In genomic region chr19:13881692-13882418, GRCh38 we compare ENCODE assay signal across 8 cellular contexts. TPM values are rescaled to one million over a fixed set of nuclear protein-coding genes. Genes with fewer than 3 reads are reported as not detected.
DNase-seq lines count a peak whose midpoint lies in the region; ATAC-seq, FAIRE-seq and TF ChIP-seq lines count a peak whose summit lies in the region.

No MANE protein-coding gene starts in this region.

- no peaks in the 10 kb centered on the region for H3K36me3 ChIP-seq in HUES48 (ENCODE audit: control insufficient read depth, insufficient read depth, low read length)
- no peaks in the 10 kb centered on the region for H3K36me3 ChIP-seq in kidney (ENCODE audit: control insufficient read depth in 1 of 2, insufficient read depth in 2 of 2, low read length in 2 of 2)
- no peaks in the 10 kb centered on the region for H3K36me3 ChIP-seq in testis (ENCODE audit: low read depth, missing control alignments)

- FAIRE-seq in kidney (lab: Jason Lieb, UNC) = no peak
- FAIRE-seq in HTR-8/SVneo (lab: Jason Lieb, UNC) = no peak

- intact Hi-C loops in kidney (cut with DNase I) = loop anchor here (10.0 kb wide), 1 partner anchor 173 kb away; no protein-coding TSS in a partner anchor
- intact Hi-C loops in testis (cut with DNase I; ENCODE audit: low total_unique reads) = loop anchor here (10.0 kb wide), 1 partner anchor 193 kb away; the partner anchor contains the start of gene MISP3

- peaks cover 6% of the 10 kb centered on the region; the same call in 1 of the 2 replicates for H3K27me3 ChIP-seq in HUES48 (ENCODE audit: control insufficient read depth, insufficient read depth, low read length)
- H3K27me3 ChIP-seq in testis = no peaks in the 10 kb centered on the region

- H3K4me1 Mint-ChIP-seq in activated T-helper 17 cell treated with anti-CD3 and anti-CD28 coated beads, Interleukin-2, amount 50 U/mL, for 72 hours = peaks cover 19% of the 10 kb centered on the region

- H3K4me1 ChIP-seq in HUES48 (ENCODE audit: control insufficient read depth, insufficient read depth, low read length) (peaks cover 15% of the 10 kb centered on the region), kidney (ENCODE audit: control insufficient read depth in 1 of 2, insufficient read depth in 1 of 2, low read depth in 1 of 2, low read length in 2 of 2) (peaks cover 0 to 13% of the 10 kb centered on the region in 2 donors), testis (peaks cover 56% of the 10 kb centered on the region)

- TF ChIP-seq POLR2A in testis (IDR thresholded peaks at IDR 0.05) = no peak

- no peak overlapping the region for H3K4me3 ChIP-seq in AG10803 (ENCODE audit: low read length)
- no peak overlapping the region for H3K4me3 ChIP-seq in HUES48 (ENCODE audit: low read depth, low read length)
- no peak overlapping the region for H3K4me3 ChIP-seq in kidney (ENCODE audit: low read length in 2 of 2)
- no peak overlapping the region for H3K4me3 ChIP-seq in testis

- no peaks in the 10 kb centered on the region for H3K9me3 Mint-ChIP-seq in activated T-helper 17 cell treated with anti-CD3 and anti-CD28 coated beads, Interleukin-2, amount 50 U/mL, for 72 hours

- TF ChIP-seq CTCF in AG10803 (conservative IDR thresholded peaks at IDR 0.05; ENCODE audit: low read length) (no peak), kidney (IDR thresholded peaks at IDR 0.05; ENCODE audit: borderline replicate concordance, extremely low read depth, insufficient read depth) (no peak), testis (IDR thresholded peaks at IDR 0.05) (no peak)

- H3K27me3 Mint-ChIP-seq in activated T-helper 17 cell treated with anti-CD3 and anti-CD28 coated beads, Interleukin-2, amount 50 U/mL, for 72 hours = no peaks in the 10 kb centered on the region

- peak overlapping the region; percentile 75 for H3K4me3 Mint-ChIP-seq in activated T-helper 17 cell treated with anti-CD3 and anti-CD28 coated beads, Interleukin-2, amount 50 U/mL, for 72 hours

- WGBS in testis, 2 donors = 38 to 84% methylated on average over 14 to 17 of the region's 17 CpGs

- POLR2A ChIA-PET in HEK293T (lab: Yijun Ruan, JAX) = interaction anchor here (0.6 kb wide), 1 partner anchor 150 kb away, joined by 3 read pairs; the partner anchor contains the start of gene IL27RA

- H3K27ac ChIP-seq in HUES48 (ENCODE audit: low read depth, low read length) (peak overlapping the region; percentile 80), kidney (ENCODE audit: low read depth in 2 of 2, low read length in 2 of 2) (no peak overlapping the region), testis (peak overlapping the region; percentile 32 to 87)

- DNase-seq in AG10803 (ENCODE audit: low read depth) (peak; percentile 84), kidney (peak; percentile 81), testis (peak; percentile 53), HTR-8/SVneo (ENCODE audit: insufficient read length, low spot score) (no peak), HEK293T (ENCODE audit: extremely low spot score) (no peak), medulla oblongata (ENCODE audit: extremely low spot score) (no peak)

- H3K36me3 Mint-ChIP-seq in activated T-helper 17 cell treated with anti-CD3 and anti-CD28 coated beads, Interleukin-2, amount 50 U/mL, for 72 hours (ENCODE audit: low read depth) = no peaks in the 10 kb centered on the region

- H3K27ac Mint-ChIP-seq in activated T-helper 17 cell treated with anti-CD3 and anti-CD28 coated beads, Interleukin-2, amount 50 U/mL, for 72 hours = peak overlapping the region; percentile 89

- peak; percentile 69 for ATAC-seq in activated T-helper 17 cell treated with anti-CD3 and anti-CD28 coated beads, Interleukin-2, amount 50 U/mL, for 72 hours (replicated peaks)

- H3K9ac ChIP-seq in HUES48 (ENCODE audit: low read depth, low read length) (no peak overlapping the region), kidney (ENCODE audit: low read length in 2 of 2) (no peak overlapping the region)

- CTCF ChIA-PET in HEK293T (lab: Yijun Ruan, JAX) = interaction anchor here (0.5 kb wide), 1 partner anchor 197 kb away, joined by 3 read pairs; no protein-coding TSS in a partner anchor

- H3K9me3 ChIP-seq in HUES48 (ENCODE audit: control insufficient read depth, insufficient read depth, low read length) (no peaks in the 10 kb centered on the region), kidney (ENCODE audit: control insufficient read depth in 1 of 2, low read length in 2 of 2) (no peaks in the 10 kb centered on the region), testis (no peaks in the 10 kb centered on the region)

TF ChIP-seq in HEK293T, 16 proteins besides CTCF, POLR2A, EP300 and RAD21:
- TF ChIP-seq ELF4 (IDR thresholded peaks at IDR 0.05) (no peak), L3MBTL2 (conservative IDR thresholded peaks at IDR 0.05) (no peak)

RNA-seq across cellular contexts. Expression of gene NANOS3, which starts 4.9 kb away (rescaled TPM):
- total RNA-seq in activated T-helper 17 cell treated with anti-CD3 and anti-CD28 coated beads, Interleukin-2, amount 50 U/mL, for 72 hours = 1 to 10 TPM; 1.2 to 3.6 TPM
- total RNA-seq in kidney (0.35 TPM), testis (10 to 100 TPM; 14.5 to 18.6 TPM)
- polyA plus RNA-seq in kidney (ENCODE audit: insufficient read depth, low read depth, low replicate concordance) (not detected), testis (ENCODE audit: insufficient read depth, low read depth, low replicate concordance) (9.3 TPM)

RNA-seq across cellular contexts. Expression of gene BRME1, which starts 24.1 kb away (rescaled TPM):
- total RNA-seq in activated T-helper 17 cell treated with anti-CD3 and anti-CD28 coated beads, Interleukin-2, amount 50 U/mL, for 72 hours = 10 to 100 TPM in 1 of 2 donors, 1 to 10 TPM in 1; 4.8 to 12.5 TPM
- 1.8 TPM for total RNA-seq in kidney
- 1.5 TPM for polyA plus RNA-seq in kidney (ENCODE audit: insufficient read depth, low read depth, low replicate concordance)
- 10 to 100 TPM; 26.3 to 48.9 TPM for total RNA-seq in testis
- 17.8 TPM for polyA plus RNA-seq in testis (ENCODE audit: insufficient read depth, low read depth, low replicate concordance)

RNA-seq across cellular contexts. Expression of gene CC2D1A, which starts 24.1 kb away (rescaled TPM):
- total RNA-seq in activated T-helper 17 cell treated with anti-CD3 and anti-CD28 coated beads, Interleukin-2, amount 50 U/mL, for 72 hours = 10 to 100 TPM; 34.6 to 35.4 TPM
- total RNA-seq in kidney = 36.9 TPM
- polyA plus RNA-seq in kidney (ENCODE audit: insufficient read depth, low read depth, low replicate concordance) = 28.8 TPM
- 10 to 100 TPM; 56.6 to 62.7 TPM for total RNA-seq in testis
- polyA plus RNA-seq in testis (ENCODE audit: insufficient read depth, low read depth, low replicate concordance) = 31.0 TPM

RNA-seq across cellular contexts. Expression of gene PODNL1, which starts 56.4 kb away (rescaled TPM):
- 1 to 10 TPM in 1 of 2 donors, under 1 TPM in 1; 0.90 to 1.0 TPM for total RNA-seq in activated T-helper 17 cell treated with anti-CD3 and anti-CD28 coated beads, Interleukin-2, amount 50 U/mL, for 72 hours
- total RNA-seq in kidney (3.0 TPM), testis (10 to 100 TPM; 12.6 to 14.6 TPM)
- polyA plus RNA-seq in kidney (ENCODE audit: insufficient read depth, low read depth, low replicate concordance) (not detected), testis (ENCODE audit: insufficient read depth, low read depth, low replicate concordance) (5.8 TPM)

Comparison
In these comparisons a context has a peak if more than half of its experiments do, and no peak if none do; other contexts are left out.
1. DNase-seq: peak in AG10803 (single experiment), kidney (single experiment) and testis (single experiment); none in HTR-8/SVneo (single experiment), HEK293T (single experiment) and medulla oblongata (single experiment).
2. H3K27ac ChIP-seq: peak in HUES48 (single experiment) and testis (2 of 2); none in kidney (0 of 2).